ENCODE assay signal across 1 cellular context in genomic region chr18:23890589-23890988, GRCh38.
TF ChIP-seq lines count a peak whose summit lies in the region.

No MANE protein-coding gene starts in this region.

TF ChIP-seq in HepG2, 621 proteins besides CTCF, POLR2A, EP300 and RAD21 (continued from another document):
- no peak for TF ChIP-seq DMTF1 (CRISPR knock-in tag; IDR thresholded peaks at IDR 0.05)
- TF ChIP-seq ZNF781 (CRISPR knock-in tag; IDR thresholded peaks at IDR 0.05; ENCODE audit: borderline replicate concordance, not compliant biosample characterization) = no peak
- no peak for TF ChIP-seq CENPT (CRISPR knock-in tag; IDR thresholded peaks at IDR 0.05; ENCODE audit: low read depth)
- no peak for TF ChIP-seq KLF16 (CRISPR knock-in tag; IDR thresholded peaks at IDR 0.05)
- TF ChIP-seq FOXJ3 (CRISPR knock-in tag; IDR thresholded peaks at IDR 0.05; ENCODE audit: borderline replicate concordance) = no peak
- no peak for TF ChIP-seq DZIP1 (CRISPR knock-in tag; IDR thresholded peaks at IDR 0.05)
- TF ChIP-seq ZNF136 (CRISPR knock-in tag; IDR thresholded peaks at IDR 0.05; ENCODE audit: low read depth) = no peak
